Comparison of ENCODE assay signal across 8 cellular contexts in genomic region chr7:114086906-114087651, GRCh38.
DNase-seq lines count a peak whose midpoint lies in the region; ATAC-seq and TF ChIP-seq lines count a peak whose summit lies in the region.

No MANE protein-coding gene starts in this region.

- H3K9ac ChIP-seq in KMS-11 (peak overlapping the region; percentile 97), subcutaneous abdominal adipose tissue (ENCODE audit: low read length in 5 of 5) (peak overlapping the region; percentile 42 to 75 (median 46))

- H3K4me3 ChIP-seq in KMS-11 (IDR thresholded peaks at IDR 0.05; ENCODE audit: insufficient read depth, low read depth, low read length) (no peak overlapping the region), subcutaneous abdominal adipose tissue (ENCODE audit: low read depth in 1 of 5, low read length in 5 of 5) (peak overlapping the region; percentile 83 to 98 (median 88))

- peak overlapping the region; percentile 85 for H2AFZ ChIP-seq in KMS-11 (ENCODE audit: low read depth)

- peaks cover 46% of the 10 kb centered on the region for H3K79me2 ChIP-seq in KMS-11 (ENCODE audit: insufficient read depth, low read depth)

- peak; percentile 19 for ATAC-seq in left colon
- ATAC-seq in GM19397 (IDR thresholded peaks at IDR 0.05; ENCODE audit: unreplicated experiment) = no peak
- no peak for ATAC-seq in GM18861 (IDR thresholded peaks at IDR 0.05; ENCODE audit: unreplicated experiment)

- TF ChIP-seq CTCF in KMS-11 (conservative IDR thresholded peaks at IDR 0.05; ENCODE audit: low read depth, low read length) = no peak

- H3K4me2 ChIP-seq in KMS-11 = peak overlapping the region; percentile 59

- H3K27me3 ChIP-seq in KMS-11 (ENCODE audit: insufficient read depth, low read depth) (no peaks in the 10 kb centered on the region; the same call in 1 of the 2 replicates), subcutaneous abdominal adipose tissue (ENCODE audit: control insufficient read depth in 5 of 5, insufficient read depth in 4 of 5, low read length in 5 of 5) (peaks cover 0 to 38% (median 13%) of the 10 kb centered on the region in 5 donors)

- no peaks in the 10 kb centered on the region for H3K36me3 ChIP-seq in KMS-11 (ENCODE audit: insufficient read depth)
- H3K36me3 ChIP-seq in subcutaneous abdominal adipose tissue (ENCODE audit: control insufficient read depth in 5 of 5, insufficient read depth in 5 of 5, low read length in 5 of 5) = no peaks in the 10 kb centered on the region

- H3K4me1 ChIP-seq in KMS-11 (ENCODE audit: low read depth, poor library complexity, severe bottlenecking) (peaks cover 29% of the 10 kb centered on the region), subcutaneous abdominal adipose tissue (ENCODE audit: control insufficient read depth in 5 of 5, insufficient read depth in 5 of 5, low read length in 5 of 5) (peaks cover 4 to 62% (median 54%) of the 10 kb centered on the region in 5 donors)

- intact Hi-C loops in left colon (cut with DNase I, micrococcal nuclease) = loop anchor here in 1 of 2 donors (5.0 to 10.0 kb wide), 2 partner anchors 330 to 558 kb away; no protein-coding TSS in a partner anchor

- H3K27ac ChIP-seq in KMS-11 (peak overlapping the region; percentile 100), subcutaneous abdominal adipose tissue (ENCODE audit: low read depth, low read length) (peak overlapping the region; percentile 96)

- H4K20me1 ChIP-seq in KMS-11 (ENCODE audit: insufficient read depth) = no peaks in the 10 kb centered on the region; the same call in 1 of the 2 replicates

- DNase-seq in DMS53 treated with DMSO at 0.1 percent for 48 hours (lab: John Stamatoyannopoulos, UW; ENCODE audit: unreplicated experiment) (peak; percentile 64), astrocyte of the hippocampus (ENCODE audit: low read depth, low spot score) (peak; percentile 44), left colon (peak; percentile 42 to 64), SK-N-DZ (ENCODE audit: low spot score) (no peak)

- no peaks in the 10 kb centered on the region for H3K9me3 ChIP-seq in subcutaneous abdominal adipose tissue (ENCODE audit: control insufficient read depth in 5 of 5, low read length in 5 of 5)
